Comparison of ENCODE assay signal across 2 cellular contexts in the genomic region with DNA sequence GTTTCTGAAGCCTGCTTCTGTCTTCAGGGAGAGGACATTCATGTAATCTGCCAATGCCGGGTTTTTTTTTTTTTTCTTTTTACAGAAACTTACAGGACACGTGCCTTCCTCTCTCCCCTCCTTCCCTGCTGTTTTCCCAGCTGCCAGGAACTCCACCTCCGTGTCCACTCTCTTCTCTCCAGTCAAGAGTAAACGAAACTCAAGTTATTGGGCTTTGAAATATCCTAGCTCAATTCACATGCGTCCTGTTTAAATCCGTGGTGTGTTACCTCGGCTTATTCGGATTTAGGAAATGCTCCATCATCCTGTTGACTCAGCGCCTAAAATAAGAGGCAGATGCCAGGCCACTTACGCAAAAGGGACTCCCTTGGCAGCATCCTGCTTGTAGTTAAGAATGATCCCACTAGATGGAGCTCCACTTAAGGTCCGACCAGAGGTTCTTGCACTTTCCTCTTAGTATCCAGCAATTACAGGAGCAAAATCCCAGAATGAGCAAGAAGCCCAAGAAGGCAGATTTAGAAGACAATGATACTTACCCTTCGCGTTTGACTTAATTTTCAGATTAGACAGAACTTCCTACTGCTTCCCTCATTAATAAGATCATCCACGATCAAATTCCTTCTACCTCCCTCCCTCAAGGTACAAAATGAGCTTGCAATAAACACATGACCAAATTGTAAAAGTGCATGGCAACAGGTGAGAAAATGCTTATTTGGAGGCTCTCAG.
TF ChIP-seq lines count a peak whose summit lies in the region.

No MANE protein-coding gene starts in this region.

TF ChIP-seq in A549, 52 proteins besides CTCF, POLR2A, EP300 and RAD21 (continued from another document):
- TF ChIP-seq MAFK (IDR thresholded peaks at IDR 0.05; ENCODE audit: partially characterized antibody) (peak; percentile 81), CEBPB (IDR thresholded peaks at IDR 0.05) (peak in 1 of 2 experiments; percentile 80; a peak in 3 of 4 replicates)
TF ChIP-seq in A549: peak in this region for 6.

TF ChIP-seq in Ishikawa, 13 proteins besides CTCF, POLR2A, EP300 and RAD21 (continued from another document):
- TF ChIP-seq, protein P1, sequence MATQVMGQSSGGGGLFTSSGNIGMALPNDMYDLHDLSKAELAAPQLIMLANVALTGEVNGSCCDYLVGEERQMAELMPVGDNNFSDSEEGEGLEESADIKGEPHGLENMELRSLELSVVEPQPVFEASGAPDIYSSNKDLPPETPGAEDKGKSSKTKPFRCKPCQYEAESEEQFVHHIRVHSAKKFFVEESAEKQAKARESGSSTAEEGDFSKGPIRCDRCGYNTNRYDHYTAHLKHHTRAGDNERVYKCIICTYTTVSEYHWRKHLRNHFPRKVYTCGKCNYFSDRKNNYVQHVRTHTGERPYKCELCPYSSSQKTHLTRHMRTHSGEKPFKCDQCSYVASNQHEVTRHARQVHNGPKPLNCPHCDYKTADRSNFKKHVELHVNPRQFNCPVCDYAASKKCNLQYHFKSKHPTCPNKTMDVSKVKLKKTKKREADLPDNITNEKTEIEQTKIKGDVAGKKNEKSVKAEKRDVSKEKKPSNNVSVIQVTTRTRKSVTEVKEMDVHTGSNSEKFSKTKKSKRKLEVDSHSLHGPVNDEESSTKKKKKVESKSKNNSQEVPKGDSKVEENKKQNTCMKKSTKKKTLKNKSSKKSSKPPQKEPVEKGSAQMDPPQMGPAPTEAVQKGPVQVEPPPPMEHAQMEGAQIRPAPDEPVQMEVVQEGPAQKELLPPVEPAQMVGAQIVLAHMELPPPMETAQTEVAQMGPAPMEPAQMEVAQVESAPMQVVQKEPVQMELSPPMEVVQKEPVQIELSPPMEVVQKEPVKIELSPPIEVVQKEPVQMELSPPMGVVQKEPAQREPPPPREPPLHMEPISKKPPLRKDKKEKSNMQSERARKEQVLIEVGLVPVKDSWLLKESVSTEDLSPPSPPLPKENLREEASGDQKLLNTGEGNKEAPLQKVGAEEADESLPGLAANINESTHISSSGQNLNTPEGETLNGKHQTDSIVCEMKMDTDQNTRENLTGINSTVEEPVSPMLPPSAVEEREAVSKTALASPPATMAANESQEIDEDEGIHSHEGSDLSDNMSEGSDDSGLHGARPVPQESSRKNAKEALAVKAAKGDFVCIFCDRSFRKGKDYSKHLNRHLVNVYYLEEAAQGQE (IDR thresholded peaks at IDR 0.05; ENCODE audit: low read depth): no peak
- TF ChIP-seq, protein P2, sequence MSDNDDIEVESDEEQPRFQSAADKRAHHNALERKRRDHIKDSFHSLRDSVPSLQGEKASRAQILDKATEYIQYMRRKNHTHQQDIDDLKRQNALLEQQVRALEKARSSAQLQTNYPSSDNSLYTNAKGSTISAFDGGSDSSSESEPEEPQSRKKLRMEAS (IDR thresholded peaks at IDR 0.05): 0 out of 2 replicates have a peak, but pooled peaks have one; percentile 11
